Comparison of ENCODE assay signal across 13 cellular contexts in genomic region chr7:77460057-77460486, GRCh38. TPM values are rescaled to one million over a fixed set of nuclear protein-coding genes. Genes with fewer than 3 reads are reported as not detected.
DNase-seq lines count a peak whose midpoint lies in the region; ATAC-seq and TF ChIP-seq lines count a peak whose summit lies in the region.
"Had no signal": no experiment of that assay in that cellular context is flagged by ENCODE, and none has a peak within 500 bp of the region (broad histone marks: within the 10 kb centered on the region; RNA-seq: fewer than 3 reads in every experiment).

No MANE protein-coding gene starts in this region.

- TF ChIP-seq CTCF in GM12865 (IDR thresholded peaks at IDR 0.05; ENCODE audit: insufficient read depth, low read depth, low read length, missing control alignments) (peak; percentile 2), body of pancreas (IDR thresholded peaks at IDR 0.05) (peak in 5 of 7 experiments; percentile 10 to 37 (median 21)), breast epithelium (IDR thresholded peaks at IDR 0.05) (no peak)

- H3K36me3 ChIP-seq in body of pancreas (replicated peaks in 1 of 2; ENCODE audit: insufficient read depth in 1 of 2, low read depth in 2 of 2), result no peaks in the 10 kb centered on the region
- no peaks in the 10 kb centered on the region for H3K36me3 ChIP-seq in mesendoderm (ENCODE audit: control insufficient read depth, insufficient read depth, low read length)
- H3K36me3 ChIP-seq in breast epithelium, result no peaks in the 10 kb centered on the region
- H3K36me3 ChIP-seq: cardiac muscle cell, stomach had no signal

- H3K27me3 ChIP-seq in body of pancreas (no peaks in the 10 kb centered on the region), mesendoderm (ENCODE audit: insufficient read depth, low read length, poor library complexity) (no peaks in the 10 kb centered on the region), breast epithelium (no peaks in the 10 kb centered on the region)
- H3K27me3 ChIP-seq: cardiac muscle cell, stomach had no signal

- H2BK120ac ChIP-seq in mesendoderm (ENCODE audit: low read depth, low read length), result no peak overlapping the region

- H3K27ac ChIP-seq in body of pancreas, result no peak overlapping the region
- no peak overlapping the region for H3K27ac ChIP-seq in mesendoderm (ENCODE audit: low read depth, low read length)
- no peak overlapping the region for H3K27ac ChIP-seq in breast epithelium
- H3K27ac ChIP-seq: cardiac muscle cell, stomach had no signal

- 8 to 16% methylated on average over 3 of the region's 3 CpGs for WGBS in body of pancreas, 2 donors
- no CpG with 5 or more reads among the region's 3 CpGs for WGBS in mesendoderm (ENCODE audit: extremely low coverage, insufficient coverage, low lambda C conversion rate)

- H2BK5ac ChIP-seq in mesendoderm (ENCODE audit: low read length), result no peak overlapping the region

- no peak for DNase-seq in GM12865 (ENCODE audit: low read depth)
- DNase-seq in NCI-H146 (lab: John Stamatoyannopoulos, UW), result peak; percentile 14
- DNase-seq in body of pancreas, result no peak
- DNase-seq in mesendoderm, result peak; percentile 53
- DNase-seq in breast epithelium (ENCODE audit: low spot score in 2 of 2), result no peak
- no peak for DNase-seq in effector CD4-positive, alpha-beta T cell
- no peak for DNase-seq in AG08395 (ENCODE audit: low spot score)
- DNase-seq: activated CD4-positive, alpha-beta T cell treated with anti-CD3 and anti-CD28 coated beads, Interleukin-2, amount 50 U/mL, for 4 hours; activated effector memory CD4-positive, alpha-beta T cell treated with Interleukin-2 at 50 U/mL for 16 hours; H7; stomach had no signal

- H4K8ac ChIP-seq in mesendoderm (ENCODE audit: low read depth, low read length), result peak overlapping the region; percentile 76

- no peaks in the 10 kb centered on the region for H3K79me2 ChIP-seq in mesendoderm (ENCODE audit: control insufficient read depth, insufficient read depth, low read length)

- H3K9me3 ChIP-seq in body of pancreas (no peaks in the 10 kb centered on the region), breast epithelium (no peaks in the 10 kb centered on the region)
- H3K9me3 ChIP-seq: stomach had no signal

- intact Hi-C loops in body of pancreas (cut with DNase I) (no loop called here), breast epithelium (cut with DNase I; ENCODE audit: low total_unique reads) (no loop called here)

- H3K4me3 ChIP-seq in GM12865 (ENCODE audit: low read depth, low read length) (no peak overlapping the region), body of pancreas (no peak overlapping the region), mesendoderm (ENCODE audit: low read length) (no peak overlapping the region), breast epithelium (no peak overlapping the region)
- H3K4me3 ChIP-seq: cardiac muscle cell, stomach had no signal

- H3K18ac ChIP-seq in mesendoderm (ENCODE audit: low read length), result no peak overlapping the region

- H3K4me1 ChIP-seq in body of pancreas (no peaks in the 10 kb centered on the region), mesendoderm (ENCODE audit: control insufficient read depth, low read depth, low read length) (no peaks in the 10 kb centered on the region), breast epithelium (no peaks in the 10 kb centered on the region)

- H3K4me2 ChIP-seq in mesendoderm (ENCODE audit: low read length), result no peak overlapping the region

- no peak overlapping the region for H2BK15ac ChIP-seq in mesendoderm (replicated peaks; ENCODE audit: low read depth)

- ATAC-seq in body of pancreas (no peak), GM21717 (IDR thresholded peaks at IDR 0.05; ENCODE audit: unreplicated experiment) (no peak)

- H4K5ac ChIP-seq in mesendoderm (ENCODE audit: low read length), result no peak overlapping the region

- no peak overlapping the region for H3K4ac ChIP-seq in mesendoderm (ENCODE audit: low read depth, low read length)

- H3K9ac ChIP-seq in mesendoderm (ENCODE audit: low read length), result no peak overlapping the region

- H2AK5ac ChIP-seq in mesendoderm (ENCODE audit: low read length), result no peak overlapping the region

- H3K56ac ChIP-seq in mesendoderm (ENCODE audit: low read length), result no peak overlapping the region

- H3K79me1 ChIP-seq in mesendoderm (ENCODE audit: low read length), result no peaks in the 10 kb centered on the region

- TF ChIP-seq POLR2A in body of pancreas (IDR thresholded peaks at IDR 0.05) (no peak), breast epithelium (IDR thresholded peaks at IDR 0.05) (no peak)

- no peak overlapping the region for H3K23ac ChIP-seq in mesendoderm (ENCODE audit: low read length)

RNA-seq across cellular contexts. Expression of gene GSAP, which starts 43.9 kb away (rescaled TPM):
- 10 to 100 TPM; 13.7 to 18.8 TPM for total RNA-seq in body of pancreas
- polyA plus RNA-seq in mesendoderm (2013, experiment 1 of 2), result 0.14 TPM
- polyA plus RNA-seq in mesendoderm (2013, experiment 2 of 2), result 0.14 TPM
- total RNA-seq in breast epithelium, result 10 to 100 TPM; 25.8 to 35.7 (median 27.5) TPM

Comparison
In these comparisons a context has a peak if more than half of its experiments do, and no peak if none do; other contexts are left out.
1. DNase-seq: peak in NCI-H146 (single experiment) and mesendoderm (single experiment); none in GM12865 (single experiment), body of pancreas (0 of 4), breast epithelium (0 of 2), effector CD4-positive, alpha-beta T cell (single experiment) and AG08395 (single experiment).
2. CTCF ChIP-seq: peak in GM12865 (single experiment) and body of pancreas (5 of 7); none in breast epithelium (0 of 3).